In the genomic region with DNA sequence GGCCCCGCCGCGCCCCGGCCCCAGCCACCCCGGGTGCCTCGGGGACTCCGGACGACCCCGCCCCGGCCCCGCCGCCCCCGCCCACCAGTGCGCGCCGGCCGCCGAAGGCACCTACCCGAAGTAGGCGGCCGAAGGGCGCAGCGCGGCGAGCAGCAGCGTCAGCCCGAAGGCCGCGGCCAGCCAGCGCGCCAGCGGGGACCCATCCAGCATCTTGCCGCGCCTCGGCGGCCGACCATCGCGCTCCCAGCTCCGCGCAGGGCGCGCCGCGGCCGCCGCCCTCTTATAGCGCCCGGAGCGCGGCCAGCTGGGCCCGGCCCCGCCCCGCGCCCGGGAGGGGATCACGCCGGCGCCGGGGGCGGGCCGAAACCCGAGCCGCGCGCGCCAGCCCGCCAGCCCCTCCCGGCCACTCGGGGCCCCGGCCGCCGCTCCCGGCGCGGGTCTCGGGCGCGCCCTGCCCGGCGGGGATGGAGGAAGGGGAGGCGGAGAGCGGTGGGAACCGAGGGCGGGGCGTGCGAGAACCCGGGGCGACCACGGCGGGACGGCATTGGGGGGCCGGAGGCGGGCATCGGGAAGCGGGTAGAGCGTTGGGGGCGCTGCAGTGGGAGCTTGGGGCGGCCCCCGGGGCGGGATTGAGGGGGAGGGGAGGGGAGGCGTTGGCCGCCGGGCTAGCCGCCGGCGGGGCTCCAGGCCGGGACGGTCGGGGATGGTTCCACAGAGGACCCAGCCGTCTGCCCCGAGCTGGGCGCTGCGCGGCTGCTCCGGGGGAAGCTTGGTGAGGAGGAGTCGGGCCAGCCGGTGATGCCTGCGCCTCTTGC, we compare ENCODE assay signal across 1 cellular context.
TF ChIP-seq lines count a peak whose summit lies in the region.

A gene with protein sequence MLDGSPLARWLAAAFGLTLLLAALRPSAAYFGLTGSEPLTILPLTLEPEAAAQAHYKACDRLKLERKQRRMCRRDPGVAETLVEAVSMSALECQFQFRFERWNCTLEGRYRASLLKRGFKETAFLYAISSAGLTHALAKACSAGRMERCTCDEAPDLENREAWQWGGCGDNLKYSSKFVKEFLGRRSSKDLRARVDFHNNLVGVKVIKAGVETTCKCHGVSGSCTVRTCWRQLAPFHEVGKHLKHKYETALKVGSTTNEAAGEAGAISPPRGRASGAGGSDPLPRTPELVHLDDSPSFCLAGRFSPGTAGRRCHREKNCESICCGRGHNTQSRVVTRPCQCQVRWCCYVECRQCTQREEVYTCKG (minus strand): TSS at position 255 of the 815 bp plus-strand sequence. CDS start 45 bp downstream, at position 210.

TF ChIP-seq in SK-N-SH treated with all-trans-retinoic acid at 6 μM for 48 hours, 23 proteins besides CTCF, POLR2A, EP300 and RAD21 (continued from another document):
- no peak for TF ChIP-seq PATZ1 (CRISPR knock-in tag; IDR thresholded peaks at IDR 0.05; ENCODE audit: borderline replicate concordance)
- TF ChIP-seq ESRRG (CRISPR knock-in tag; IDR thresholded peaks at IDR 0.05) = no peak
- TF ChIP-seq ZFP3 (CRISPR knock-in tag; IDR thresholded peaks at IDR 0.05) = no peak
- TF ChIP-seq ZNF565 (CRISPR knock-in tag; conservative IDR thresholded peaks at IDR 0.05; ENCODE audit: low read depth) = no peak
- TF ChIP-seq ZFP30 (CRISPR knock-in tag; IDR thresholded peaks at IDR 0.05) = no peak
- TF ChIP-seq ZNF8 (CRISPR knock-in tag; IDR thresholded peaks at IDR 0.05) = no peak
- TF ChIP-seq PPARA (CRISPR knock-in tag; IDR thresholded peaks at IDR 0.05; ENCODE audit: borderline replicate concordance) = no peak
- TF ChIP-seq, protein P1, sequence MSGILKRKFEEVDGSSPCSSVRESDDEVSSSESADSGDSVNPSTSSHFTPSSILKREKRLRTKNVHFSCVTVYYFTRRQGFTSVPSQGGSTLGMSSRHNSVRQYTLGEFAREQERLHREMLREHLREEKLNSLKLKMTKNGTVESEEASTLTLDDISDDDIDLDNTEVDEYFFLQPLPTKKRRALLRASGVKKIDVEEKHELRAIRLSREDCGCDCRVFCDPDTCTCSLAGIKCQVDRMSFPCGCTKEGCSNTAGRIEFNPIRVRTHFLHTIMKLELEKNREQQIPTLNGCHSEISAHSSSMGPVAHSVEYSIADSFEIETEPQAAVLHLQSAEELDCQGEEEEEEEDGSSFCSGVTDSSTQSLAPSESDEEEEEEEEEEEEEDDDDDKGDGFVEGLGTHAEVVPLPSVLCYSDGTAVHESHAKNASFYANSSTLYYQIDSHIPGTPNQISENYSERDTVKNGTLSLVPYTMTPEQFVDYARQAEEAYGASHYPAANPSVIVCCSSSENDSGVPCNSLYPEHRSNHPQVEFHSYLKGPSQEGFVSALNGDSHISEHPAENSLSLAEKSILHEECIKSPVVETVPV (CRISPR knock-in tag; IDR thresholded peaks at IDR 0.05) = no peak
- no peak for TF ChIP-seq TCF4 (CRISPR knock-in tag; IDR thresholded peaks at IDR 0.05; ENCODE audit: borderline replicate concordance)
- no peak for TF ChIP-seq CREB5 (CRISPR knock-in tag; IDR thresholded peaks at IDR 0.05; ENCODE audit: low read depth)
- no peak for TF ChIP-seq ARNTL (CRISPR knock-in tag; IDR thresholded peaks at IDR 0.05; ENCODE audit: borderline replicate concordance, low read depth)
- no peak for TF ChIP-seq BACH2 (CRISPR knock-in tag; IDR thresholded peaks at IDR 0.05; ENCODE audit: borderline replicate concordance)
- TF ChIP-seq, protein P2, sequence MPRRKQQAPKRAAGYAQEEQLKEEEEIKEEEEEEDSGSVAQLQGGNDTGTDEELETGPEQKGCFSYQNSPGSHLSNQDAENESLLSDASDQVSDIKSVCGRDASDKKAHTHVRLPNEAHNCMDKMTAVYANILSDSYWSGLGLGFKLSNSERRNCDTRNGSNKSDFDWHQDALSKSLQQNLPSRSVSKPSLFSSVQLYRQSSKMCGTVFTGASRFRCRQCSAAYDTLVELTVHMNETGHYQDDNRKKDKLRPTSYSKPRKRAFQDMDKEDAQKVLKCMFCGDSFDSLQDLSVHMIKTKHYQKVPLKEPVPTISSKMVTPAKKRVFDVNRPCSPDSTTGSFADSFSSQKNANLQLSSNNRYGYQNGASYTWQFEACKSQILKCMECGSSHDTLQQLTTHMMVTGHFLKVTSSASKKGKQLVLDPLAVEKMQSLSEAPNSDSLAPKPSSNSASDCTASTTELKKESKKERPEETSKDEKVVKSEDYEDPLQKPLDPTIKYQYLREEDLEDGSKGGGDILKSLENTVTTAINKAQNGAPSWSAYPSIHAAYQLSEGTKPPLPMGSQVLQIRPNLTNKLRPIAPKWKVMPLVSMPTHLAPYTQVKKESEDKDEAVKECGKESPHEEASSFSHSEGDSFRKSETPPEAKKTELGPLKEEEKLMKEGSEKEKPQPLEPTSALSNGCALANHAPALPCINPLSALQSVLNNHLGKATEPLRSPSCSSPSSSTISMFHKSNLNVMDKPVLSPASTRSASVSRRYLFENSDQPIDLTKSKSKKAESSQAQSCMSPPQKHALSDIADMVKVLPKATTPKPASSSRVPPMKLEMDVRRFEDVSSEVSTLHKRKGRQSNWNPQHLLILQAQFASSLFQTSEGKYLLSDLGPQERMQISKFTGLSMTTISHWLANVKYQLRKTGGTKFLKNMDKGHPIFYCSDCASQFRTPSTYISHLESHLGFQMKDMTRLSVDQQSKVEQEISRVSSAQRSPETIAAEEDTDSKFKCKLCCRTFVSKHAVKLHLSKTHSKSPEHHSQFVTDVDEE (CRISPR knock-in tag; IDR thresholded peaks at IDR 0.05) = no peak
TF ChIP-seq in SK-N-SH treated with all-trans-retinoic acid at 6 μM for 48 hours: peak in this region for 0.
